ENCODE assay signal across 19 cellular contexts in the genomic region with DNA sequence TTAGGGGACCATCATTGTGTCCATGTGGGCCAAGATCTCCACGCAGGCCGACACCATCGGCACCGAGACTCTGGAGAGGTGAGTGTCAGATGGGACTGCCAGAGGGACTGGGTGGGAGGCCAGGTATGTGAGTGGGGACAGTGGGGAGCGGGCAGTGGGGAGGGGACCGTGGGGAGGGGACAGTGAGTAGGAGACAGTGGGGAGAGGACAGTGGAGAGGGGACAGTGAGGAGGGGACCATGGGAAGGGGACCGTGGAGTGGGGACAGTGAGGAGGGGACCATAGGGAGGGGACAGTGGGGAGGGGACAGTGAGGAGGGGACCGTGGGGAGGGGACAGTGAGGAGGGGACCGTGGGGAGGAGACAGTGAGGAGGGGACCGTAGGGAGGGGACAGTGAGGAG. TPM values are rescaled to one million over a fixed set of nuclear protein-coding genes. Genes with fewer than 3 reads are reported as not detected.
"Had no signal": no experiment of that assay in that cellular context is flagged by ENCODE, and none has a peak within 500 bp of the region (broad histone marks: within the 10 kb centered on the region; RNA-seq: fewer than 3 reads in every experiment).

No MANE protein-coding gene starts in this region.

RNA-seq across cellular contexts. Expression of a gene that starts 2.6 kb away (rescaled TPM):
- total RNA-seq: activated naive CD4-positive, alpha-beta T cell treated with anti-CD3 and anti-CD28 coated beads for 36 hours; activated naive CD4-positive, alpha-beta T cell treated with anti-CD3 and anti-CD28 coated beads, Interleukin-2, amount 50 U/mL, for 72 hours; activated naive CD8-positive, alpha-beta T cell treated with anti-CD3 and anti-CD28 coated beads for 36 hours; activated naive CD8-positive, alpha-beta T cell treated with anti-CD3 and anti-CD28 coated beads, Interleukin-2, amount 10 ng/mL, durations not matched to agents 7 days and 5 days; activated T-cell treated with anti-CD3 and anti-CD28 coated beads, Interleukin-2, amount 50 U/mL, for 4 hours; activated T-cell treated with anti-CD3 and anti-CD28 coated beads, Interleukin-2, amount 50 U/mL, for 72 hours; activated T-helper 1 cell treated with anti-CD3 and anti-CD28 coated beads, Interleukin-12 subunit alpha, Interleukin-12 subunit beta, Interleukin-2, Interleukin-4 antibody, amounts not matched to agents 30 ng/mL and 10 ng/mL and 1 ng/mL, durations not matched to agents 14 hours and 24 hours and 36 hours; activated T-helper 17 cell treated with anti-CD3 and anti-CD28 coated beads, Interleukin-2, amount 50 U/mL, for 72 hours; activated T-helper 2 cell treated with anti-CD3 and anti-CD28 coated beads, Interferon-gamma antibody, Interleukin-2, Interleukin-4, amounts not matched to agents 10 μg/mL and 5 μg/mL and 100 μg/mL, durations not matched to agents 14 hours and 24 hours and 36 hours; ascending aorta; astrocyte; body of pancreas; bronchial epithelial cell; cardiac muscle cell; chondrocyte had no signal

RNA-seq across cellular contexts. Expression of a gene that starts 9.5 kb away (rescaled TPM):
- total RNA-seq: activated naive CD4-positive, alpha-beta T cell treated with anti-CD3 and anti-CD28 coated beads, Interleukin-2, amount 50 U/mL, for 72 hours; activated naive CD8-positive, alpha-beta T cell treated with anti-CD3 and anti-CD28 coated beads for 36 hours; activated naive CD8-positive, alpha-beta T cell treated with anti-CD3 and anti-CD28 coated beads, Interleukin-2, amount 10 ng/mL, durations not matched to agents 7 days and 5 days; activated T-cell treated with anti-CD3 and anti-CD28 coated beads, Interleukin-2, amount 50 U/mL, for 4 hours; activated T-cell treated with anti-CD3 and anti-CD28 coated beads, Interleukin-2, amount 50 U/mL, for 72 hours; activated T-helper 17 cell treated with anti-CD3 and anti-CD28 coated beads, Interleukin-2, amount 50 U/mL, for 72 hours; bronchial epithelial cell; chondrocyte had no signal

RNA-seq across cellular contexts. Expression of a gene that starts 10.7 kb away (rescaled TPM):
- total RNA-seq: activated naive CD4-positive, alpha-beta T cell treated with anti-CD3 and anti-CD28 coated beads for 36 hours; activated naive CD4-positive, alpha-beta T cell treated with anti-CD3 and anti-CD28 coated beads, Interleukin-2, amount 50 U/mL, for 72 hours; activated naive CD8-positive, alpha-beta T cell treated with anti-CD3 and anti-CD28 coated beads for 36 hours; activated naive CD8-positive, alpha-beta T cell treated with anti-CD3 and anti-CD28 coated beads, Interleukin-2, amount 10 ng/mL, durations not matched to agents 7 days and 5 days; activated T-cell treated with anti-CD3 and anti-CD28 coated beads, Interleukin-2, amount 50 U/mL, for 72 hours; activated T-helper 1 cell treated with anti-CD3 and anti-CD28 coated beads, Interleukin-12 subunit alpha, Interleukin-12 subunit beta, Interleukin-2, Interleukin-4 antibody, amounts not matched to agents 30 ng/mL and 10 ng/mL and 1 ng/mL, durations not matched to agents 14 hours and 24 hours and 36 hours; activated T-helper 17 cell treated with anti-CD3 and anti-CD28 coated beads, Interleukin-2, amount 50 U/mL, for 72 hours; activated T-helper 2 cell treated with anti-CD3 and anti-CD28 coated beads, Interferon-gamma antibody, Interleukin-2, Interleukin-4, amounts not matched to agents 10 μg/mL and 5 μg/mL and 100 μg/mL, durations not matched to agents 14 hours and 24 hours and 36 hours; aorta; ascending aorta; astrocyte; body of pancreas; breast epithelium; bronchial epithelial cell; cardiac muscle cell; cardiac septum; cerebellum; chondrocyte had no signal

RNA-seq across cellular contexts. Expression of a gene that starts 13.3 kb away (rescaled TPM):
- total RNA-seq: activated naive CD4-positive, alpha-beta T cell treated with anti-CD3 and anti-CD28 coated beads for 36 hours; activated naive CD4-positive, alpha-beta T cell treated with anti-CD3 and anti-CD28 coated beads, Interleukin-2, amount 50 U/mL, for 72 hours; activated naive CD8-positive, alpha-beta T cell treated with anti-CD3 and anti-CD28 coated beads for 36 hours; activated naive CD8-positive, alpha-beta T cell treated with anti-CD3 and anti-CD28 coated beads, Interleukin-2, amount 10 ng/mL, durations not matched to agents 7 days and 5 days; activated T-helper 1 cell treated with anti-CD3 and anti-CD28 coated beads, Interleukin-12 subunit alpha, Interleukin-12 subunit beta, Interleukin-2, Interleukin-4 antibody, amounts not matched to agents 30 ng/mL and 10 ng/mL and 1 ng/mL, durations not matched to agents 14 hours and 24 hours and 36 hours; activated T-helper 17 cell treated with anti-CD3 and anti-CD28 coated beads, Interleukin-2, amount 50 U/mL, for 72 hours; activated T-helper 2 cell treated with anti-CD3 and anti-CD28 coated beads, Interferon-gamma antibody, Interleukin-2, Interleukin-4, amounts not matched to agents 10 μg/mL and 5 μg/mL and 100 μg/mL, durations not matched to agents 14 hours and 24 hours and 36 hours; astrocyte; body of pancreas; bronchial epithelial cell; cardiac muscle cell; chondrocyte had no signal

RNA-seq across cellular contexts. Expression of a gene that starts 17.1 kb away (rescaled TPM):
- total RNA-seq: activated naive CD8-positive, alpha-beta T cell treated with anti-CD3 and anti-CD28 coated beads, Interleukin-2, amount 10 ng/mL, durations not matched to agents 7 days and 5 days; activated T-cell treated with anti-CD3 and anti-CD28 coated beads, Interleukin-2, amount 50 U/mL, for 72 hours; activated T-helper 17 cell treated with anti-CD3 and anti-CD28 coated beads, Interleukin-2, amount 50 U/mL, for 72 hours; aorta; ascending aorta; body of pancreas; breast epithelium; bronchial epithelial cell; cardiac septum; chondrocyte had no signal
